ENCODE assay signal across 12 cellular contexts in genomic region chr10:10792681-10793080, GRCh38.
DNase-seq lines count a peak whose midpoint lies in the region; ATAC-seq and TF ChIP-seq lines count a peak whose summit lies in the region.
"Had no signal": no experiment of that assay in that cellular context is flagged by ENCODE, and none has a peak within 500 bp of the region (broad histone marks: within the 10 kb centered on the region; RNA-seq: fewer than 3 reads in every experiment).

No MANE protein-coding gene starts in this region.

- no peaks in the 10 kb centered on the region for H3K27me3 Mint-ChIP-seq in Calu3 (ENCODE audit: unreplicated experiment)
- H3K27me3 Mint-ChIP-seq in endothelial cell (ENCODE audit: unreplicated experiment), result peaks cover 4% of the 10 kb centered on the region

- TF ChIP-seq CTCF in Calu3 (IDR thresholded peaks at IDR 0.05; ENCODE audit: unreplicated experiment) (no peak), endothelial cell (IDR thresholded peaks at IDR 0.05; ENCODE audit: unreplicated experiment) (no peak)

- peaks cover 4% of the 10 kb centered on the region for H3K4me1 ChIP-seq in mesendoderm (ENCODE audit: control insufficient read depth, low read depth, low read length)

- H3K9me3 Mint-ChIP-seq in Calu3 (ENCODE audit: low read depth, unreplicated experiment) (peaks cover 3% of the 10 kb centered on the region), endothelial cell (ENCODE audit: unreplicated experiment) (no peaks in the 10 kb centered on the region)
- H3K9me3 Mint-ChIP-seq: activated B cell treated with CpG ODN at 0.5 μM for 24 hours had no signal

- no peak overlapping the region for H3K9ac ChIP-seq in mesendoderm (ENCODE audit: low read length)

- H3K4me3 ChIP-seq in mesendoderm (ENCODE audit: low read length), result no peak overlapping the region

- H4K8ac ChIP-seq in mesendoderm (ENCODE audit: low read depth, low read length), result no peak overlapping the region

- H2BK5ac ChIP-seq in mesendoderm (ENCODE audit: low read length), result no peak overlapping the region

- no peak overlapping the region for H2AK5ac ChIP-seq in mesendoderm (ENCODE audit: low read length)

- no peak overlapping the region for H3K23ac ChIP-seq in mesendoderm (ENCODE audit: low read length)

- no peaks in the 10 kb centered on the region for H3K36me3 ChIP-seq in mesendoderm (ENCODE audit: control insufficient read depth, insufficient read depth, low read length)

- no peak overlapping the region for H2BK15ac ChIP-seq in mesendoderm (replicated peaks; ENCODE audit: low read depth)

- no CpG with 5 or more reads among the region's 3 CpGs for WGBS in mesendoderm (ENCODE audit: extremely low coverage, insufficient coverage, low lambda C conversion rate)

- H2BK120ac ChIP-seq in mesendoderm (ENCODE audit: low read depth, low read length), result peak overlapping the region; percentile 92

- H3K4me2 ChIP-seq in mesendoderm (ENCODE audit: low read length), result no peak overlapping the region

- peak overlapping the region; percentile 77 for H3K27ac Mint-ChIP-seq in Calu3 (ENCODE audit: unreplicated experiment)
- peak overlapping the region; percentile 22 for H3K27ac Mint-ChIP-seq in endothelial cell (ENCODE audit: unreplicated experiment)
- H3K27ac Mint-ChIP-seq: activated B cell treated with CpG ODN at 0.5 μM for 24 hours had no signal

- BruUV-seq in Calu3 (replicated peaks; lab: Mats Ljungman, UMichigan), result no TSS peak

- no peaks in the 10 kb centered on the region for H3K79me1 ChIP-seq in mesendoderm (ENCODE audit: low read length)

- ATAC-seq in GM19324 (IDR thresholded peaks at IDR 0.05; ENCODE audit: low FRiP score, unreplicated experiment), result no peak

- H3K36me3 Mint-ChIP-seq in Calu3 (ENCODE audit: insufficient read depth, unreplicated experiment) (no peaks in the 10 kb centered on the region), endothelial cell (ENCODE audit: low read depth, unreplicated experiment) (no peaks in the 10 kb centered on the region)

- no peak overlapping the region for H3K4ac ChIP-seq in mesendoderm (ENCODE audit: low read depth, low read length)

- CTCF ChIA-PET in Calu3 (lab: Charles Lee), result no interaction called here

- H3K27ac ChIP-seq in mesendoderm (ENCODE audit: low read depth, low read length), result peak overlapping the region; percentile 86

- intact Hi-C loops in Calu3 (cut with micrococcal nuclease; ENCODE audit: unreplicated experiment), result no loop called here

- H4K5ac ChIP-seq in mesendoderm (ENCODE audit: low read length), result no peak overlapping the region

- H3K4me1 Mint-ChIP-seq in Calu3 (ENCODE audit: low read depth, unreplicated experiment) (peaks cover 24% of the 10 kb centered on the region), endothelial cell (ENCODE audit: unreplicated experiment) (peaks cover 17% of the 10 kb centered on the region)
- H3K4me1 Mint-ChIP-seq: activated B cell treated with CpG ODN at 0.5 μM for 24 hours had no signal

- H3K18ac ChIP-seq in mesendoderm (ENCODE audit: low read length), result peak overlapping the region; percentile 60

- H3K4me3 Mint-ChIP-seq in Calu3 (ENCODE audit: low read depth, unreplicated experiment) (no peak overlapping the region), endothelial cell (ENCODE audit: unreplicated experiment) (no peak overlapping the region)
- H3K4me3 Mint-ChIP-seq: activated B cell treated with CpG ODN at 0.5 μM for 24 hours had no signal

- no peak overlapping the region for H3K56ac ChIP-seq in mesendoderm (ENCODE audit: low read length)

- peak; percentile 12 for DNase-seq in Calu3
- peak; percentile 59 for DNase-seq in NCI-H446 treated with DMSO at 0.1 percent for 48 hours (lab: John Stamatoyannopoulos, UW)
- no peak for DNase-seq in endothelial cell (ENCODE audit: low spot score)
- DNase-seq in mesendoderm, result peak; percentile 85
- DNase-seq in effector CD4-positive, alpha-beta T cell, result no peak
- DNase-seq in C1 segment of cervical spinal cord (lab: John Stamatoyannopoulos, UW), result no peak
- no peak for DNase-seq in NCI-H1048 (lab: John Stamatoyannopoulos, UW)
- DNase-seq: activated B cell treated with CpG ODN at 0.5 μM for 24 hours, aorta, DMS53, NCI-H2171 had no signal

- no peaks in the 10 kb centered on the region for H3K27me3 ChIP-seq in mesendoderm (ENCODE audit: insufficient read depth, low read length, poor library complexity)

- H3K79me2 ChIP-seq in mesendoderm (ENCODE audit: control insufficient read depth, insufficient read depth, low read length), result no peaks in the 10 kb centered on the region

Comparison
In these comparisons a context has a peak if more than half of its experiments do, and no peak if none do; other contexts are left out.
1. DNase-seq: peak in Calu3 (single experiment), NCI-H446 treated with DMSO at 0.1 percent for 48 hours (single experiment) and mesendoderm (single experiment); none in endothelial cell (single experiment), effector CD4-positive, alpha-beta T cell (single experiment), C1 segment of cervical spinal cord (0 of 14) and NCI-H1048 (single experiment).